Comparison of ENCODE assay signal across 1 cellular context in the genomic region with DNA sequence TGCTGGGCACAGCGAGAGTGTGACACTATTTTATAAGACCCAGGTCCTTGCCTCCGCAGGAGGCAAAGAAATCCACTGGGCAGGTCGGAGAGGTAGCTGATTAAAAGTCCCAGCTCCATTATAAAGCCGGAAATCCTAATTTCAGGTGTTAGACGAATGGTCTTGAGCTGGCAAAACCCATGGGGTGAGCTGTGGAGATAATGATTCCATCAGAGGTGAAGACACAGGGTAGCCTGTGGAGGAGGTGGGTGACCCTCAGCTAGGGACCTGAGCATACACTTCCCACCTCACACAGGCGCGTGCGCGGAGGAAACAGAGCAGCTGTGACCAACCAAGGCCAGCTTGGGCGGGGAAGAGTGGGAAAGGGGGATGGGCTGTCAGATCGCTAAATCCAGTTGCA.
TF ChIP-seq lines count a peak whose summit lies in the region.

No MANE protein-coding gene starts in this region.

TF ChIP-seq in WTC11, 78 proteins besides CTCF, POLR2A, EP300 and RAD21 (continued from another document):
- TF ChIP-seq, protein P1, sequence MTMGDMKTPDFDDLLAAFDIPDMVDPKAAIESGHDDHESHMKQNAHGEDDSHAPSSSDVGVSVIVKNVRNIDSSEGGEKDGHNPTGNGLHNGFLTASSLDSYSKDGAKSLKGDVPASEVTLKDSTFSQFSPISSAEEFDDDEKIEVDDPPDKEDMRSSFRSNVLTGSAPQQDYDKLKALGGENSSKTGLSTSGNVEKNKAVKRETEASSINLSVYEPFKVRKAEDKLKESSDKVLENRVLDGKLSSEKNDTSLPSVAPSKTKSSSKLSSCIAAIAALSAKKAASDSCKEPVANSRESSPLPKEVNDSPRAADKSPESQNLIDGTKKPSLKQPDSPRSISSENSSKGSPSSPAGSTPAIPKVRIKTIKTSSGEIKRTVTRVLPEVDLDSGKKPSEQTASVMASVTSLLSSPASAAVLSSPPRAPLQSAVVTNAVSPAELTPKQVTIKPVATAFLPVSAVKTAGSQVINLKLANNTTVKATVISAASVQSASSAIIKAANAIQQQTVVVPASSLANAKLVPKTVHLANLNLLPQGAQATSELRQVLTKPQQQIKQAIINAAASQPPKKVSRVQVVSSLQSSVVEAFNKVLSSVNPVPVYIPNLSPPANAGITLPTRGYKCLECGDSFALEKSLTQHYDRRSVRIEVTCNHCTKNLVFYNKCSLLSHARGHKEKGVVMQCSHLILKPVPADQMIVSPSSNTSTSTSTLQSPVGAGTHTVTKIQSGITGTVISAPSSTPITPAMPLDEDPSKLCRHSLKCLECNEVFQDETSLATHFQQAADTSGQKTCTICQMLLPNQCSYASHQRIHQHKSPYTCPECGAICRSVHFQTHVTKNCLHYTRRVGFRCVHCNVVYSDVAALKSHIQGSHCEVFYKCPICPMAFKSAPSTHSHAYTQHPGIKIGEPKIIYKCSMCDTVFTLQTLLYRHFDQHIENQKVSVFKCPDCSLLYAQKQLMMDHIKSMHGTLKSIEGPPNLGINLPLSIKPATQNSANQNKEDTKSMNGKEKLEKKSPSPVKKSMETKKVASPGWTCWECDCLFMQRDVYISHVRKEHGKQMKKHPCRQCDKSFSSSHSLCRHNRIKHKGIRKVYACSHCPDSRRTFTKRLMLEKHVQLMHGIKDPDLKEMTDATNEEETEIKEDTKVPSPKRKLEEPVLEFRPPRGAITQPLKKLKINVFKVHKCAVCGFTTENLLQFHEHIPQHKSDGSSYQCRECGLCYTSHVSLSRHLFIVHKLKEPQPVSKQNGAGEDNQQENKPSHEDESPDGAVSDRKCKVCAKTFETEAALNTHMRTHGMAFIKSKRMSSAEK (CRISPR knock-in tag; IDR thresholded peaks at IDR 0.05; ENCODE audit: borderline replicate concordance): no peak
- no peak for TF ChIP-seq RELA (CRISPR knock-in tag; IDR thresholded peaks at IDR 0.05; ENCODE audit: borderline replicate concordance)
- no peak for TF ChIP-seq FOXJ3 (CRISPR knock-in tag; IDR thresholded peaks at IDR 0.05; ENCODE audit: borderline replicate concordance)
- TF ChIP-seq JUN (CRISPR knock-in tag; IDR thresholded peaks at IDR 0.05): no peak
- TF ChIP-seq, protein P2, sequence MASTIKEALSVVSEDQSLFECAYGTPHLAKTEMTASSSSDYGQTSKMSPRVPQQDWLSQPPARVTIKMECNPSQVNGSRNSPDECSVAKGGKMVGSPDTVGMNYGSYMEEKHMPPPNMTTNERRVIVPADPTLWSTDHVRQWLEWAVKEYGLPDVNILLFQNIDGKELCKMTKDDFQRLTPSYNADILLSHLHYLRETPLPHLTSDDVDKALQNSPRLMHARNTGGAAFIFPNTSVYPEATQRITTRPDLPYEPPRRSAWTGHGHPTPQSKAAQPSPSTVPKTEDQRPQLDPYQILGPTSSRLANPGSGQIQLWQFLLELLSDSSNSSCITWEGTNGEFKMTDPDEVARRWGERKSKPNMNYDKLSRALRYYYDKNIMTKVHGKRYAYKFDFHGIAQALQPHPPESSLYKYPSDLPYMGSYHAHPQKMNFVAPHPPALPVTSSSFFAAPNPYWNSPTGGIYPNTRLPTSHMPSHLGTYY (CRISPR knock-in tag; IDR thresholded peaks at IDR 0.05): no peak
